ENCODE assay signal across 11 cellular contexts in the genomic region with DNA sequence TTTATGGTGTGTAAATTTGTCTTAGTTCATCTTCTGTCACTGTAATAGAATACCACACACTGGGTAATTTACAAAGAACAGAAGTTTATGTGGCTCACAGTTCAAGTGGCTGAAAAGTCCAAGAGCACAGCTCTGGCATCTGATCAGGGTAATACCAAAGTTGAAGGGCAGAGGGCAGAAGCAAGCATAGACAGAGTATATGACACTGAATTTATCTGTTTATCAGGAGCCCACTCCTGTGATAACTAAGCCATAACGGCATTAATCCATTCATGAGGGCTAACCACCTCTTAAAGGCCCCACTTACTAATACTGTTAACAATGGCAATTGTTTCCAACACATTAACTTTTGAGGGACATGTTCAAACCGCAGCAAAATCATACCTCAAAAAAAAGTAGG. TPM values are rescaled to one million over a fixed set of nuclear protein-coding genes. Genes with fewer than 3 reads are reported as not detected.
DNase-seq lines count a peak whose midpoint lies in the region; ATAC-seq, FAIRE-seq and TF ChIP-seq lines count a peak whose summit lies in the region.
"Had no signal": no experiment of that assay in that cellular context is flagged by ENCODE, and none has a peak within 500 bp of the region (broad histone marks: within the 10 kb centered on the region; RNA-seq: fewer than 3 reads in every experiment).

No MANE protein-coding gene starts in this region.

- peak; percentile 37 to 48 (median 38); a peak in 5 of 6 replicates for TF ChIP-seq CTCF in GM12878 (IDR thresholded peaks at IDR 0.05 in 2 of 3, conservative IDR thresholded peaks at IDR 0.05 in 1 of 3; ENCODE audit: control insufficient read depth in 2 of 3, extremely low read depth in 1 of 3, insufficient read depth in 1 of 3, low read depth in 3 of 3, low read length in 3 of 3)
- TF ChIP-seq CTCF in retinal pigment epithelial cell (conservative IDR thresholded peaks at IDR 0.05; ENCODE audit: low read depth, low read length): peak; percentile 46
- no peak for TF ChIP-seq CTCF in coronary artery (IDR thresholded peaks at IDR 0.05)

- intact Hi-C loops in activated CD4-positive, alpha-beta T cell treated with anti-CD3 and anti-CD28 coated beads, Interleukin-2, amount 10 ng/mL, durations not matched to agents 24 days and 14 days (cut with micrococcal nuclease): loop anchor here (5.0 to 10.0 kb wide), 2 partner anchors 42 to 1530 kb away; partner anchors contain the start of gene UFM1
- intact Hi-C loops in GM12878 (cut with micrococcal nuclease; ENCODE audit: unreplicated experiment): loop anchor here (5.0 kb wide), 1 partner anchor 242 kb away; the partner anchor contains the start of gene SUPT20H

- H3K36me3 ChIP-seq in GM12878 (ENCODE audit: control insufficient read depth in 2 of 2, insufficient read depth in 2 of 2, low read length in 1 of 2): no peaks in the 10 kb centered on the region

- SMC1A ChIA-PET in GM12878 (lab: Charles Lee; ENCODE audit: uncharacterized antibody, unreplicated experiment): interaction anchor here (0.7 to 1.2 kb wide), 2 partner anchors 12 to 35 kb away, joined by 3 read pairs; no protein-coding TSS in a partner anchor

- H3K27ac Mint-ChIP-seq in activated CD4-positive, alpha-beta T cell treated with anti-CD3 and anti-CD28 coated beads, Interleukin-2, amount 10 ng/mL, durations not matched to agents 24 days and 14 days: no peak overlapping the region

- H2AFZ ChIP-seq in GM12878 (ENCODE audit: control insufficient read depth, low read depth, low read length): no peak overlapping the region

- BruUV-seq in GM12878 (replicated peaks; lab: Mats Ljungman, UMichigan): no TSS peak

- RAD21 ChIA-PET in GM12878 (lab: Charles Lee; ENCODE audit: unreplicated experiment): interaction anchor here (1.0 to 1.1 kb wide), 2 partner anchors 9 to 166 kb away, joined by 3 to 4 read pairs; no protein-coding TSS in a partner anchor

- CTCF ChIA-PET in GM12878 (lab: Yijun Ruan, JAX): interaction anchor here (0.8 to 1.7 kb wide), 11 partner anchors 8 to 394 kb away, joined by 3 to 7 read pairs (median 4); no protein-coding TSS in a partner anchor

- FAIRE-seq in GM12878 (lab: Jason Lieb, UNC): no peak
- FAIRE-seq: G401.6 had no signal

- H3K79me2 ChIP-seq in GM12878 (ENCODE audit: control insufficient read depth, insufficient read depth, low read length): peaks cover 7% of the 10 kb centered on the region

- H3K36me3 Mint-ChIP-seq in activated CD4-positive, alpha-beta T cell treated with anti-CD3 and anti-CD28 coated beads, Interleukin-2, amount 10 ng/mL, durations not matched to agents 24 days and 14 days (ENCODE audit: low read depth): peaks cover 2% of the 10 kb centered on the region

- TF ChIP-seq EP300 in GM12878 (IDR thresholded peaks at IDR 0.05; ENCODE audit: borderline replicate concordance in 1 of 2, control insufficient read depth in 1 of 2, low read depth in 2 of 2, low read length in 2 of 2): no peak

- no peak overlapping the region for H3K9ac ChIP-seq in GM12878 (ENCODE audit: control insufficient read depth, insufficient read depth, low read length)

- no peak overlapping the region for H3K4me3 Mint-ChIP-seq in activated CD4-positive, alpha-beta T cell treated with anti-CD3 and anti-CD28 coated beads, Interleukin-2, amount 10 ng/mL, durations not matched to agents 24 days and 14 days

- H3K4me3 ChIP-seq in GM12878 (no peak overlapping the region), retinal pigment epithelial cell (ENCODE audit: low read length) (no peak overlapping the region), coronary artery (no peak overlapping the region)

- no peak overlapping the region for H3K4me2 ChIP-seq in GM12878 (ENCODE audit: control insufficient read depth, insufficient read depth)

- H4K20me1 ChIP-seq in GM12878 (ENCODE audit: control insufficient read depth, insufficient read depth): no peaks in the 10 kb centered on the region

- no peak for TF ChIP-seq POLR2A in GM12878 (IDR thresholded peaks at IDR 0.05; ENCODE audit: low read depth, low read length)

- 32% methylated on average over 2 of the region's 2 CpGs for WGBS in GM12878 (ENCODE audit: insufficient coverage, insufficient replicate concordance, low lambda C conversion rate, missing lambda C conversion rate)

- 0 out of 3 replicates have a peak, but pooled peaks have one; percentile 22 for ATAC-seq in GM12878

- TF ChIP-seq RAD21 in GM12878 (IDR thresholded peaks at IDR 0.05; ENCODE audit: insufficient read depth, low read depth, low read length): 0 out of 2 replicates have a peak, but pooled peaks have one; percentile 24

- no peaks in the 10 kb centered on the region for H3K9me3 ChIP-seq in GM12878 (replicated peaks; ENCODE audit: control insufficient read depth, insufficient read depth, low read length)

- peaks cover 15% of the 10 kb centered on the region for H3K4me1 Mint-ChIP-seq in activated CD4-positive, alpha-beta T cell treated with anti-CD3 and anti-CD28 coated beads, Interleukin-2, amount 10 ng/mL, durations not matched to agents 24 days and 14 days

- H3K27me3 Mint-ChIP-seq in activated CD4-positive, alpha-beta T cell treated with anti-CD3 and anti-CD28 coated beads, Interleukin-2, amount 10 ng/mL, durations not matched to agents 24 days and 14 days: peaks cover 34% of the 10 kb centered on the region

- H3K27me3 ChIP-seq in GM12878 (replicated peaks in 1 of 2; ENCODE audit: control insufficient read depth in 2 of 2, insufficient read depth in 2 of 2, low read length in 1 of 2): peaks cover 0 to 3% of the 10 kb centered on the region in 2 experiments; a peak in 2 of 4 replicates

- H3K27ac ChIP-seq in GM12878 (ENCODE audit: control insufficient read depth, insufficient read depth) (no peak overlapping the region), coronary artery (no peak overlapping the region)

- H3K4me1 ChIP-seq in GM12878 (ENCODE audit: control insufficient read depth, insufficient read depth, low read length): no peaks in the 10 kb centered on the region

- DNase-seq in activated CD4-positive, alpha-beta T cell treated with anti-CD3 and anti-CD28 coated beads, Interleukin-2, amount 10 ng/mL, durations not matched to agents 24 days and 14 days: peak; percentile 70
- DNase-seq in activated CD4-positive, alpha-beta T cell treated with anti-CD3 and anti-CD28 coated beads, Interleukin-2, amount 50 U/mL, for 4 hours: no peak
- DNase-seq in Kasumi-1 (lab: John Stamatoyannopoulos, UW) (peak; percentile 3 to 11), GM12878 (ENCODE audit: low read depth, low spot score) (no peak), retinal pigment epithelial cell (ENCODE audit: low read depth) (no peak), coronary artery (ENCODE audit: low spot score) (no peak), epidermal melanocyte (ENCODE audit: insufficient read length, low spot score) (no peak)
- no peak for DNase-seq in activated CD4-positive, CD25-positive, alpha-beta regulatory T cell treated with anti-CD3 and anti-CD28 coated beads, Interleukin-2, amount 50 U/mL, for 72 hours
- DNase-seq: activated T-cell treated with anti-CD3 and anti-CD28 coated beads for 4 hours, NCI-H446 had no signal

- POLR2A ChIA-PET in GM12878 (lab: Charles Lee): no interaction called here

- H3K9me3 Mint-ChIP-seq in activated CD4-positive, alpha-beta T cell treated with anti-CD3 and anti-CD28 coated beads, Interleukin-2, amount 10 ng/mL, durations not matched to agents 24 days and 14 days: no peaks in the 10 kb centered on the region

- in situ Hi-C loops in GM12878 (cut with MboI): no loop called here

TF ChIP-seq in GM12878, 131 proteins besides CTCF, POLR2A, EP300 and RAD21 (continues in another document):
- TF ChIP-seq DPF2 (IDR thresholded peaks at IDR 0.05): no peak
- TF ChIP-seq ZNF274 (IDR thresholded peaks at IDR 0.05; ENCODE audit: insufficient read depth, insufficient read length): no peak
- no peak for TF ChIP-seq FOS (IDR thresholded peaks at IDR 0.05; ENCODE audit: borderline replicate concordance, extremely low read depth, insufficient read length)
- no peak for TF ChIP-seq MXI1 (IDR thresholded peaks at IDR 0.05; ENCODE audit: low read depth, low read length)
- no peak for TF ChIP-seq FOXM1 (IDR thresholded peaks at IDR 0.05; ENCODE audit: low read depth, low read length)
- no peak for TF ChIP-seq EGR1 (IDR thresholded peaks at IDR 0.05; ENCODE audit: borderline replicate concordance in 1 of 2, low read depth in 2 of 2, low read length in 2 of 2)

RNA-seq across cellular contexts. Expression of gene RFXAP, which starts 4.0 kb away (rescaled TPM):
- total RNA-seq in activated CD4-positive, alpha-beta T cell treated with anti-CD3 and anti-CD28 coated beads, Interleukin-2, amount 10 ng/mL, durations not matched to agents 24 days and 14 days: 18.0 and 20.9 TPM in 2 replicates
- 19.1 and 19.2 TPM in 2 replicates for total RNA-seq in GM12878 (2013; cell fraction: nucleolus; rRNA removed)
- total RNA-seq in GM12878 (2014; rRNA removed) (4.6 and 5.0 TPM in 2 replicates), GM12878 (2014; rRNA removed; fragmentation: Illumina TruSeq; extraction: Trizol) (4.7 and 4.8 TPM in 2 replicates), GM12878 (2021) (10.6 and 13.3 TPM in 2 replicates)
- 3.9 TPM for polyA plus RNA-seq in GM12878 (2011; ENCODE audit: low read depth)
- polyA plus RNA-seq in GM12878 (2011; rRNA removed) (11.8 and 16.2 TPM in 2 replicates), GM12878 (2014; fragmentation: Illumina TruSeq; extraction: Trizol) (10.4 and 14.6 TPM in 2 replicates), GM12878 (2014; fragmentation: Nextera tagmentation; extraction: Ambion mirVana) (1 to 10 TPM; 3.4 to 6.7 TPM), GM12878 (2014; rRNA removed) (9.7 and 11.0 TPM in 2 replicates), GM12878 (2016; fragmentation: Nextera tagmentation; extraction: Ambion mirVana) (1 to 10 TPM; 7.7 to 7.8 TPM)
- 4.4 and 5.0 TPM in 2 replicates for polyA plus RNA-seq in GM12878 (2011; cell fraction: cytosol; rRNA removed)
- 10.8 and 12.7 TPM in 2 replicates for polyA plus RNA-seq in GM12878 (2011; cell fraction: nucleus; rRNA removed)
- 6.9 and 8.8 TPM in 2 replicates for polyA plus RNA-seq in GM12878 (2012)
- 3.6 and 4.2 TPM in 2 replicates for polyA minus RNA-seq in GM12878 (2011; rRNA and poly(A)+ RNA removed)
- 0.94 and 2.5 TPM in 2 replicates for polyA minus RNA-seq in GM12878 (2011; cell fraction: cytosol; rRNA and poly(A)+ RNA removed)
- 4.1 and 7.1 TPM in 2 replicates for polyA minus RNA-seq in GM12878 (2011; cell fraction: nucleus; rRNA and poly(A)+ RNA removed)

Comparison
In these comparisons a context has a peak if more than half of its experiments do, and no peak if none do; other contexts are left out.
1. DNase-seq: peak in activated CD4-positive, alpha-beta T cell treated with anti-CD3 and anti-CD28 coated beads, Interleukin-2, amount 10 ng/mL, durations not matched to agents 24 days and 14 days (single experiment) and Kasumi-1 (2 of 2); none in activated CD4-positive, alpha-beta T cell treated with anti-CD3 and anti-CD28 coated beads, Interleukin-2, amount 50 U/mL, for 4 hours (0 of 2), GM12878 (single experiment), retinal pigment epithelial cell (single experiment), coronary artery (single experiment), epidermal melanocyte (single experiment) and activated CD4-positive, CD25-positive, alpha-beta regulatory T cell treated with anti-CD3 and anti-CD28 coated beads, Interleukin-2, amount 50 U/mL, for 72 hours (single experiment).